Comparison of ENCODE assay signal across 15 cellular contexts in genomic region chr21:33663241-33663640, GRCh38. TPM values are rescaled to one million over a fixed set of nuclear protein-coding genes. Genes with fewer than 3 reads are reported as not detected.
DNase-seq lines count a peak whose midpoint lies in the region; ATAC-seq and TF ChIP-seq lines count a peak whose summit lies in the region.
"Had no signal": no experiment of that assay in that cellular context is flagged by ENCODE, and none has a peak within 500 bp of the region (broad histone marks: within the 10 kb centered on the region; RNA-seq: fewer than 3 reads in every experiment).

No MANE protein-coding gene starts in this region.

- peak overlapping the region; percentile 3 for H3K9ac ChIP-seq in mesenchymal stem cell (ENCODE audit: low read length)
- H3K9ac ChIP-seq: BLaER1 had no signal

- H2BK15ac ChIP-seq in mesenchymal stem cell (ENCODE audit: low read depth, poor library complexity, severe bottlenecking) = no peak overlapping the region

- H3K4me1 ChIP-seq in mesenchymal stem cell (ENCODE audit: control insufficient read depth, insufficient read depth, low read depth, low read length) = peaks cover 6% of the 10 kb centered on the region
- H3K4me1 ChIP-seq: BLaER1 had no signal

- no peaks in the 10 kb centered on the region for H3K27me3 ChIP-seq in mesenchymal stem cell (ENCODE audit: control insufficient read depth in 1 of 2, insufficient read depth in 1 of 2, low read length in 2 of 2)
- H3K27me3 ChIP-seq: BLaER1 had no signal

- no peak overlapping the region for H3K23ac ChIP-seq in mesenchymal stem cell (ENCODE audit: low read length in 2 of 2)

- H4K91ac ChIP-seq in mesenchymal stem cell (ENCODE audit: low read length) = no peak overlapping the region

- H2BK12ac ChIP-seq in mesenchymal stem cell (ENCODE audit: low read length in 2 of 2) = no peak overlapping the region

- no peaks in the 10 kb centered on the region for H3K36me3 ChIP-seq in mesenchymal stem cell (ENCODE audit: control insufficient read depth in 1 of 2, insufficient read depth in 2 of 2, low read depth in 1 of 2, low read length in 2 of 2)
- H3K36me3 ChIP-seq: BLaER1 had no signal

- H3K18ac ChIP-seq in mesenchymal stem cell (ENCODE audit: low read depth in 1 of 2, low read length in 2 of 2) = no peak overlapping the region

- H2AFZ ChIP-seq in mesenchymal stem cell (ENCODE audit: low read depth, low read length) = no peak overlapping the region

- ATAC-seq in HG02852 (IDR thresholded peaks at IDR 0.05; ENCODE audit: unreplicated experiment) = no peak

- peaks cover 18% of the 10 kb centered on the region for H3K79me1 ChIP-seq in mesenchymal stem cell (replicated peaks; ENCODE audit: low read length, poor library complexity, severe bottlenecking)

- H3K4me2 ChIP-seq in mesenchymal stem cell (ENCODE audit: low read length, poor library complexity, severe bottlenecking) = no peak overlapping the region
- H3K4me2 ChIP-seq: BLaER1 had no signal

- H2AK5ac ChIP-seq in mesenchymal stem cell (ENCODE audit: low read length, severe bottlenecking) = no peak overlapping the region

- H3K27ac ChIP-seq in mesenchymal stem cell (ENCODE audit: low read length, poor library complexity, severe bottlenecking) = no peak overlapping the region
- H3K27ac ChIP-seq: BLaER1, HL-60 had no signal

- no peak overlapping the region for H2BK120ac ChIP-seq in mesenchymal stem cell (ENCODE audit: low read depth, low read length)

- H3K4me3 ChIP-seq in AG10803 (ENCODE audit: low read length) = no peak overlapping the region
- no peak overlapping the region for H3K4me3 ChIP-seq in fibroblast of mammary gland (ENCODE audit: control insufficient read depth, low read depth, low read length)
- H3K4me3 ChIP-seq in mesenchymal stem cell (ENCODE audit: insufficient read depth in 1 of 2, low read depth in 1 of 2, low read length in 2 of 2) = no peak overlapping the region
- H3K4me3 ChIP-seq: BLaER1 had no signal

- H3K4ac ChIP-seq in mesenchymal stem cell (ENCODE audit: low read depth in 1 of 2, low read length in 2 of 2) = no peak overlapping the region

- peak; percentile 30 for DNase-seq in AG10803 (ENCODE audit: low read depth)
- DNase-seq in NCI-H69 (lab: John Stamatoyannopoulos, UW) = peak; percentile 34
- peak; percentile 41 for DNase-seq in fibroblast of mammary gland (ENCODE audit: low read depth)
- DNase-seq in mesenchymal stem cell = no peak
- DNase-seq in GOT3 (lab: John Stamatoyannopoulos, UW) = no peak
- DNase-seq in central memory CD4-positive, alpha-beta T cell = no peak
- DNase-seq in NCI-H2227 treated with DMSO at 0.1 percent for 48 hours (lab: John Stamatoyannopoulos, UW) = no peak
- DNase-seq: CD4-positive, alpha-beta memory T cell; DMS153; DMS79 treated with DMSO at 0.1 percent for 48 hours; GF-D8; HCEC 1CT had no signal

- no peak overlapping the region for H2BK5ac ChIP-seq in mesenchymal stem cell (ENCODE audit: low read depth, low read length, poor library complexity, severe bottlenecking)

- 100% methylated on average over 2 of the region's 2 CpGs for WGBS in mesenchymal stem cell

- no peak overlapping the region for H3K14ac ChIP-seq in mesenchymal stem cell (ENCODE audit: low read length in 2 of 2)

- H4K8ac ChIP-seq in mesenchymal stem cell (ENCODE audit: low read length) = no peak overlapping the region

- no peaks in the 10 kb centered on the region for H3K9me3 ChIP-seq in mesenchymal stem cell (ENCODE audit: control insufficient read depth, low read length)

- TF ChIP-seq CTCF in AG10803 (conservative IDR thresholded peaks at IDR 0.05; ENCODE audit: low read length) (no peak), fibroblast of mammary gland (conservative IDR thresholded peaks at IDR 0.05; ENCODE audit: control insufficient read depth, insufficient read depth, low read depth, low read length) (no peak)

RNA-seq across cellular contexts. Expression of gene ITSN1, which starts 20.9 kb away (rescaled TPM):
- 32.0 TPM for polyA plus RNA-seq in mesenchymal stem cell (2013, experiment 1 of 2)
- 30.6 TPM for polyA plus RNA-seq in mesenchymal stem cell (2013, experiment 2 of 2)

RNA-seq across cellular contexts. Expression of gene CRYZL1, which starts 21.7 kb away (rescaled TPM):
- polyA plus RNA-seq in mesenchymal stem cell (2013, experiment 1 of 2) = 34.0 TPM
- polyA plus RNA-seq in mesenchymal stem cell (2013, experiment 2 of 2) = 33.9 TPM

Comparison
In these comparisons a context has a peak if more than half of its experiments do, and no peak if none do; other contexts are left out.
1. DNase-seq: peak in AG10803 (single experiment), NCI-H69 (single experiment) and fibroblast of mammary gland (single experiment); none in mesenchymal stem cell (single experiment), GOT3 (single experiment), central memory CD4-positive, alpha-beta T cell (single experiment) and NCI-H2227 treated with DMSO at 0.1 percent for 48 hours (single experiment).